20 cellular contexts compared by ENCODE assay signal in genomic region chr16:21222495-21223337, GRCh38. TPM values are rescaled to one million over a fixed set of nuclear protein-coding genes. Genes with fewer than 3 reads are reported as not detected.
DNase-seq lines count a peak whose midpoint lies in the region; ATAC-seq, FAIRE-seq and TF ChIP-seq lines count a peak whose summit lies in the region.
"Had no signal": no experiment of that assay in that cellular context is flagged by ENCODE, and none has a peak within 500 bp of the region (broad histone marks: within the 10 kb centered on the region; RNA-seq: fewer than 3 reads in every experiment).

No MANE protein-coding gene starts in this region.

- peaks cover 4% of the 10 kb centered on the region for H3K36me3 Mint-ChIP-seq in nephron progenitor cell (ENCODE audit: low read depth)
- H3K36me3 Mint-ChIP-seq: stimulated activated memory B cell treated with anti-CD40 and anti-IgM and Interleukin-4, amounts not matched to agents 10 μg/mL and 1 μg/mL and 100 μg/mL, for 72 hours had no signal

- H2AFZ ChIP-seq in K562 (ENCODE audit: low read depth, low read length), result no peak overlapping the region

- H3K9me3 Mint-ChIP-seq in nephron progenitor cell, result peaks cover 11% of the 10 kb centered on the region
- H3K9me3 Mint-ChIP-seq: stimulated activated memory B cell treated with anti-CD40 and anti-IgM and Interleukin-4, amounts not matched to agents 10 μg/mL and 1 μg/mL and 100 μg/mL, for 72 hours had no signal

- no peak overlapping the region for H3K4me3 Mint-ChIP-seq in nephron progenitor cell
- H3K4me3 Mint-ChIP-seq: stimulated activated memory B cell treated with anti-CD40 and anti-IgM and Interleukin-4, amounts not matched to agents 10 μg/mL and 1 μg/mL and 100 μg/mL, for 72 hours; T-helper 17 cell had no signal

- no peaks in the 10 kb centered on the region for H4K20me1 ChIP-seq in K562 (replicated peaks; ENCODE audit: control insufficient read depth, insufficient read depth, low read length)

- H3K4me1 ChIP-seq in HUES48 (ENCODE audit: control insufficient read depth, insufficient read depth, low read length) (peaks cover 29% of the 10 kb centered on the region), K562 (replicated peaks in 1 of 2; ENCODE audit: control insufficient read depth in 2 of 2, insufficient read depth in 2 of 2, low read length in 2 of 2) (0 out of 5 replicates have a peak, but pooled peaks cover 0 to 3% of the 10 kb centered on the region in 2 experiments), esophagus muscularis mucosa (no peaks in the 10 kb centered on the region)
- H3K4me1 ChIP-seq: gastroesophageal sphincter had no signal

- no peaks in the 10 kb centered on the region for H3K36me3 ChIP-seq in HUES48 (ENCODE audit: control insufficient read depth, insufficient read depth, low read length)
- H3K36me3 ChIP-seq in K562 (ENCODE audit: control insufficient read depth, insufficient read depth, low read length), result no peaks in the 10 kb centered on the region
- H3K36me3 ChIP-seq in esophagus muscularis mucosa, result no peaks in the 10 kb centered on the region
- H3K36me3 ChIP-seq: gastroesophageal sphincter, tibial nerve had no signal

- peaks cover 33% of the 10 kb centered on the region for H3K4me1 Mint-ChIP-seq in nephron progenitor cell

- H3K9me3 ChIP-seq in HUES48 (ENCODE audit: control insufficient read depth, insufficient read depth, low read length), result no peaks in the 10 kb centered on the region
- H3K9me3 ChIP-seq in K562 (replicated peaks; ENCODE audit: control insufficient read depth, insufficient read depth, low read depth, low read length), result no peaks in the 10 kb centered on the region
- H3K9me3 ChIP-seq in esophagus muscularis mucosa, result no peaks in the 10 kb centered on the region
- H3K9me3 ChIP-seq: gastroesophageal sphincter, tibial nerve had no signal

- TF ChIP-seq POLR2A in K562 (conservative IDR thresholded peaks at IDR 0.05), result no peak
- no peak for TF ChIP-seq POLR2A in esophagus muscularis mucosa (IDR thresholded peaks at IDR 0.05; ENCODE audit: low read depth)

- in situ Hi-C loops in K562 (cut with MboI), result no loop called here

- TF ChIP-seq RAD21 in K562 (CRISPR knock-in tag; conservative IDR thresholded peaks at IDR 0.05 in 1 of 2, IDR thresholded peaks at IDR 0.05 in 1 of 2), result no peak

- H3K4me2 ChIP-seq in K562 (ENCODE audit: insufficient read depth, low read length), result no peak overlapping the region

- H3K27me3 ChIP-seq in HUES48 (ENCODE audit: control insufficient read depth, insufficient read depth, low read length) (no peaks in the 10 kb centered on the region), K562 (ENCODE audit: control insufficient read depth in 2 of 2, insufficient read depth in 2 of 2, low read length in 2 of 2) (peaks cover 8 to 11% of the 10 kb centered on the region in 2 experiments), esophagus muscularis mucosa (peaks cover 0 to 14% (median 0%) of the 10 kb centered on the region in 4 donors)
- H3K27me3 ChIP-seq: tibial nerve had no signal

- no peak for FAIRE-seq in K562 (lab: Jason Lieb, UNC)
- FAIRE-seq: endothelial cell of umbilical vein, small intestine had no signal

- H3K79me2 ChIP-seq in K562 (ENCODE audit: control insufficient read depth, insufficient read depth, low read length), result no peaks in the 10 kb centered on the region

- H3K9me1 ChIP-seq in K562 (ENCODE audit: control insufficient read depth, insufficient read depth, low read length), result no peaks in the 10 kb centered on the region

- POLR2A ChIA-PET in K562 (lab: Yijun Ruan, JAX), result no interaction called here

- peaks cover 10% of the 10 kb centered on the region for H3K27me3 Mint-ChIP-seq in nephron progenitor cell (ENCODE audit: low read depth, poor library complexity)

- CTCF ChIA-PET in K562 (lab: Yijun Ruan, JAX; ENCODE audit: low intra/inter-chr PET ratio), result no interaction called here

- DNase-seq in COLO668 (lab: John Stamatoyannopoulos, UW; ENCODE audit: unreplicated experiment), result peak; percentile 18
- no peak for DNase-seq in K562 (ENCODE audit: extremely low read depth in 1 of 4, low spot score in 3 of 4)
- no peak for DNase-seq in nephron progenitor cell
- no peak for DNase-seq in esophagus muscularis mucosa (ENCODE audit: extremely low spot score)
- DNase-seq: activated gamma-delta T cell, anterior cingulate cortex, NCI-H1694 treated with DMSO at 0.1 percent for 48 hours, occipital lobe, Right ventricle myocardium superior, small intestine, T-helper 17 cell had no signal

- TF ChIP-seq CTCF in K562 (IDR thresholded peaks at IDR 0.05 in 2 of 3, conservative IDR thresholded peaks at IDR 0.05 in 1 of 3; ENCODE audit: insufficient read depth in 2 of 3, low read depth in 1 of 3, low read length in 3 of 3), result no peak
- no peak for TF ChIP-seq CTCF in nephron progenitor cell (IDR thresholded peaks at IDR 0.05)
- no peak for TF ChIP-seq CTCF in esophagus muscularis mucosa (IDR thresholded peaks at IDR 0.05)

- BruUV-seq in K562 (replicated peaks; lab: Mats Ljungman, UMichigan), result no TSS peak

- WGBS in K562 (ENCODE audit: insufficient coverage, low coverage, missing lambda C conversion rate), result 11% methylated on average over 4 of the region's 4 CpGs
- WGBS in esophagus muscularis mucosa, result 67% methylated on average over 4 of the region's 4 CpGs

- TF ChIP-seq EP300 in K562 (IDR thresholded peaks at IDR 0.05; ENCODE audit: low read length), result no peak
- TF ChIP-seq EP300 in esophagus muscularis mucosa (IDR thresholded peaks at IDR 0.05), result no peak

- H3K4me3 ChIP-seq in HUES48 (ENCODE audit: low read depth, low read length) (no peak overlapping the region), K562 (no peak overlapping the region), esophagus muscularis mucosa (no peak overlapping the region)
- H3K4me3 ChIP-seq: gastroesophageal sphincter, tibial nerve had no signal

- peak overlapping the region; percentile 46 for H3K27ac ChIP-seq in HUES48 (ENCODE audit: low read depth, low read length)
- no peak overlapping the region for H3K27ac ChIP-seq in K562 (ENCODE audit: extremely low read depth, low read depth, low read length)
- H3K27ac ChIP-seq in esophagus muscularis mucosa (replicated peaks in 1 of 4), result no peak overlapping the region
- H3K27ac ChIP-seq: gastroesophageal sphincter, tibial nerve had no signal

- intact Hi-C loops in K562 (cut with micrococcal nuclease) (no loop called here), esophagus muscularis mucosa (cut with DNase I) (no loop called here)

- peak overlapping the region; percentile 75 for H3K27ac Mint-ChIP-seq in nephron progenitor cell
- H3K27ac Mint-ChIP-seq: stimulated activated memory B cell treated with anti-CD40 and anti-IgM and Interleukin-4, amounts not matched to agents 10 μg/mL and 1 μg/mL and 100 μg/mL, for 72 hours; T-helper 17 cell had no signal

- ATAC-seq in K562 (no peak), GM18873 (IDR thresholded peaks at IDR 0.05; ENCODE audit: low FRiP score, unreplicated experiment) (no peak), SK-N-SH treated with all-trans-retinoic acid at 6 μM for 48 hours (no peak), GM18511 (IDR thresholded peaks at IDR 0.05; ENCODE audit: unreplicated experiment) (no peak)
- ATAC-seq: activated CD4-positive, CD25-positive, alpha-beta regulatory T cell treated with anti-CD3 and anti-CD28 coated beads, Interleukin-2, amount 50 U/mL, for 24 hours; gastroesophageal sphincter; stimulated activated memory B cell treated with anti-CD40 and anti-IgM and Interleukin-4, amounts not matched to agents 10 μg/mL and 1 μg/mL and 100 μg/mL, for 72 hours; T-helper 17 cell had no signal

- H3K9ac ChIP-seq in HUES48 (ENCODE audit: low read depth, low read length) (no peak overlapping the region), K562 (ENCODE audit: insufficient read depth in 1 of 2, low read depth in 2 of 2, low read length in 2 of 2) (no peak overlapping the region)

RNA-seq across cellular contexts. Expression of gene ANKS4B, which starts 10.8 kb away (rescaled TPM):
- total RNA-seq in K562 (2011; cell fraction: chromatin; rRNA removed; ENCODE audit: low replicate concordance), result not detected in 2 replicates
- total RNA-seq in K562 (2011; cell fraction: nucleolus; rRNA removed), result not detected in 2 replicates
- total RNA-seq in K562 (2011; cell fraction: nucleoplasm; rRNA removed), result not detected in 2 replicates
- total RNA-seq in K562 (2014; rRNA removed) (not detected in 2 replicates), K562 (2014; rRNA removed; fragmentation: Illumina TruSeq; extraction: Trizol) (not detected in 2 replicates), K562 (2015; rRNA removed; fragmentation: Illumina TruSeq; extraction: Trizol) (not detected in 2 replicates), K562 (2021) (not detected in 2 replicates), esophagus muscularis mucosa (not detected)
- polyA plus RNA-seq in K562 (2011; rRNA removed) (not detected in 2 replicates), K562 (2014; fragmentation: Illumina TruSeq; extraction: Trizol) (not detected in 2 replicates), K562 (2014; fragmentation: Nextera tagmentation; extraction: Ambion mirVana) (not detected), K562 (2014; rRNA removed) (not detected in 2 replicates)
- not detected in 2 replicates for polyA plus RNA-seq in K562 (2011; cell fraction: cytosol; rRNA removed)
- polyA plus RNA-seq in K562 (2011; cell fraction: nucleus; rRNA removed), result not detected in 2 replicates
- not detected in 2 replicates for polyA plus RNA-seq in K562 (2012)
- not detected in 2 replicates for polyA minus RNA-seq in K562 (2011; rRNA and poly(A)+ RNA removed)
- not detected in 2 replicates for polyA minus RNA-seq in K562 (2011; cell fraction: cytosol; rRNA and poly(A)+ RNA removed)
- polyA minus RNA-seq in K562 (2011; cell fraction: nucleus; rRNA and poly(A)+ RNA removed), result not detected in 2 replicates
- total RNA-seq: endothelial cell of umbilical vein, gastroesophageal sphincter, occipital lobe, Right ventricle myocardium superior, T-helper 17 cell had no signal
- polyA plus RNA-seq: endothelial cell of umbilical vein had no signal

RNA-seq across cellular contexts. Expression of gene ZP2, which starts 11.3 kb away (rescaled TPM):
- not detected in 2 replicates for total RNA-seq in K562 (2011; cell fraction: chromatin; rRNA removed; ENCODE audit: low replicate concordance)
- not detected in 2 replicates for total RNA-seq in K562 (2011; cell fraction: nucleolus; rRNA removed)
- total RNA-seq in K562 (2011; cell fraction: nucleoplasm; rRNA removed), result not detected in 2 replicates
- total RNA-seq in K562 (2014; rRNA removed), result not detected in 2 replicates
- not detected in 2 replicates for total RNA-seq in K562 (2014; rRNA removed; fragmentation: Illumina TruSeq; extraction: Trizol)
- not detected in 2 replicates for total RNA-seq in K562 (2015; rRNA removed; fragmentation: Illumina TruSeq; extraction: Trizol)
- not detected in 2 replicates for total RNA-seq in K562 (2021)
- polyA plus RNA-seq in K562 (2011; rRNA removed), result not detected in 2 replicates
- polyA plus RNA-seq in K562 (2011; cell fraction: cytosol; rRNA removed), result not detected in 2 replicates
- polyA plus RNA-seq in K562 (2011; cell fraction: nucleus; rRNA removed), result not detected in 2 replicates
- not detected in 2 replicates for polyA plus RNA-seq in K562 (2012)
- polyA plus RNA-seq in K562 (2014; fragmentation: Illumina TruSeq; extraction: Trizol), result not detected in 2 replicates
- polyA plus RNA-seq in K562 (2014; fragmentation: Nextera tagmentation; extraction: Ambion mirVana), result not detected
- not detected in 2 replicates for polyA plus RNA-seq in K562 (2014; rRNA removed)
- polyA minus RNA-seq in K562 (2011; rRNA and poly(A)+ RNA removed), result not detected in 2 replicates
- polyA minus RNA-seq in K562 (2011; cell fraction: cytosol; rRNA and poly(A)+ RNA removed), result not detected in 2 replicates
- not detected in 2 replicates for polyA minus RNA-seq in K562 (2011; cell fraction: nucleus; rRNA and poly(A)+ RNA removed)
- total RNA-seq in esophagus muscularis mucosa, result not detected
- total RNA-seq: endothelial cell of umbilical vein, gastroesophageal sphincter, occipital lobe, Right ventricle myocardium superior, T-helper 17 cell, tibial nerve had no signal
- polyA plus RNA-seq: endothelial cell of umbilical vein had no signal

RNA-seq across cellular contexts. Expression of gene CRYM, which starts 55.4 kb away (rescaled TPM):
- 0.58 and 1.00 TPM in 2 replicates for total RNA-seq in K562 (2011; cell fraction: chromatin; rRNA removed; ENCODE audit: low replicate concordance)
- total RNA-seq in K562 (2011; cell fraction: nucleolus; rRNA removed), result 0.33 and 0.66 TPM in 2 replicates
- total RNA-seq in K562 (2011; cell fraction: nucleoplasm; rRNA removed), result 0.46 and 0.66 TPM in 2 replicates
- total RNA-seq in K562 (2014; rRNA removed), result 0.41 and 0.65 TPM in 2 replicates
- total RNA-seq in K562 (2014; rRNA removed; fragmentation: Illumina TruSeq; extraction: Trizol), result 0.41 and 0.47 TPM in 2 replicates
- 0.23 and 0.58 TPM in 2 replicates for total RNA-seq in K562 (2015; rRNA removed; fragmentation: Illumina TruSeq; extraction: Trizol)
- 0.98 TPM in 2 replicates for total RNA-seq in K562 (2021)
- 0.56 and 0.62 TPM in 2 replicates for polyA plus RNA-seq in K562 (2011; rRNA removed)
- 0.62 and 1.7 TPM in 2 replicates for polyA plus RNA-seq in K562 (2011; cell fraction: cytosol; rRNA removed)
- polyA plus RNA-seq in K562 (2011; cell fraction: nucleus; rRNA removed), result 0.77 and 0.79 TPM in 2 replicates
- 0.82 and 1.5 TPM in 2 replicates for polyA plus RNA-seq in K562 (2012)
- polyA plus RNA-seq in K562 (2014; fragmentation: Illumina TruSeq; extraction: Trizol), result 0.47 and 0.59 TPM in 2 replicates
- under 1 TPM; 0.08 to 0.15 TPM for polyA plus RNA-seq in K562 (2014; fragmentation: Nextera tagmentation; extraction: Ambion mirVana)
- 0.37 and 0.73 TPM in 2 replicates for polyA plus RNA-seq in K562 (2014; rRNA removed)
- 0.28 and 0.36 TPM in 2 replicates for polyA minus RNA-seq in K562 (2011; rRNA and poly(A)+ RNA removed)
- polyA minus RNA-seq in K562 (2011; cell fraction: cytosol; rRNA and poly(A)+ RNA removed), result not detected in 2 replicates
- 0.33 TPM in 1 of 2 replicates, not detected in the other for polyA minus RNA-seq in K562 (2011; cell fraction: nucleus; rRNA and poly(A)+ RNA removed)
- total RNA-seq in esophagus muscularis mucosa, result 1 to 10 TPM in 2 of 4 donors, not detected in 2; 1.0 to 1.2 TPM
- total RNA-seq: endothelial cell of umbilical vein, tibial nerve had no signal
- polyA plus RNA-seq: endothelial cell of umbilical vein had no signal
